8 cellular contexts compared by ENCODE assay signal in genomic region chr3:129121792-129122696, GRCh38. TPM values are rescaled to one million over a fixed set of nuclear protein-coding genes. Genes with fewer than 3 reads are reported as not detected.
DNase-seq lines count a peak whose midpoint lies in the region; ATAC-seq and TF ChIP-seq lines count a peak whose summit lies in the region.

RAB43 (minus strand) TSS chr3:129121804; CDS start chr3:129121489, 315 bp downstream.

- H2AFZ ChIP-seq in OCI-LY7 (ENCODE audit: low read length): no peak within 1 kb of the TSS; the same call in 1 of the 2 replicates

- H3K36me3 ChIP-seq in OCI-LY7 (ENCODE audit: insufficient read depth, low read length): peaks cover 29% of the 10 kb centered on the region; the same call in 1 of the 2 replicates
- H3K36me3 ChIP-seq in esophagus (ENCODE audit: control insufficient read depth in 2 of 2, insufficient read depth in 2 of 2, low read length in 1 of 2): peaks cover 0 to 4% of the 10 kb centered on the region in 2 donors
- H3K36me3 ChIP-seq in mucosa of stomach (ENCODE audit: control insufficient read depth, insufficient read depth, low read length): no peaks in the 10 kb centered on the region

- POLR2A ChIA-PET in OCI-LY7 (lab: Charles Lee): interaction anchor here (0.6 to 1.6 kb wide), 17 partner anchors 9 to 1222 kb away, joined by 3 to 8 read pairs (median 3); no protein-coding TSS in a partner anchor

- peaks cover 52% of the 10 kb centered on the region for H3K4me1 ChIP-seq in OCI-LY7 (ENCODE audit: insufficient read depth, low read length, poor library complexity, severe bottlenecking)
- H3K4me1 ChIP-seq in esophagus (ENCODE audit: control insufficient read depth in 2 of 2, insufficient read depth in 2 of 2, low read length in 1 of 2): peaks cover 7 to 9% of the 10 kb centered on the region in 2 donors
- peaks cover 44% of the 10 kb centered on the region for H3K4me1 ChIP-seq in mucosa of stomach (ENCODE audit: control insufficient read depth, insufficient read depth, low read length)

- H3K4me3 Mint-ChIP-seq in activated T-cell treated with anti-CD3 and anti-CD28 coated beads, Interleukin-2, amount 50 U/mL, for 72 hours: peak within 1 kb of the TSS; percentile 74 to 93

- H3K4me2 ChIP-seq in OCI-LY7 (ENCODE audit: low read length): peak within 1 kb of the TSS; percentile 95

- H3K27ac Mint-ChIP-seq in activated T-cell treated with anti-CD3 and anti-CD28 coated beads, Interleukin-2, amount 50 U/mL, for 72 hours: peak within 1 kb of the TSS; percentile 89

- H3K4me3 ChIP-seq in OCI-LY7 (ENCODE audit: low read depth, low read length, poor library complexity, severe bottlenecking): peak within 1 kb of the TSS; percentile 74
- H3K4me3 ChIP-seq in esophagus (ENCODE audit: low read depth in 1 of 2, low read length in 2 of 2): peak within 1 kb of the TSS; percentile 67 to 75
- peak within 1 kb of the TSS; percentile 71 for H3K4me3 ChIP-seq in mucosa of stomach (ENCODE audit: low read length)

- H3K9me3 Mint-ChIP-seq in activated T-cell treated with anti-CD3 and anti-CD28 coated beads, Interleukin-2, amount 50 U/mL, for 72 hours: no peaks in the 10 kb centered on the region

- H3K9me3 ChIP-seq in OCI-LY7 (ENCODE audit: low read length): no peaks in the 10 kb centered on the region
- H3K9me3 ChIP-seq in esophagus (ENCODE audit: control insufficient read depth in 2 of 2, insufficient read depth in 1 of 2, low read depth in 1 of 2, low read length in 1 of 2): no peaks in the 10 kb centered on the region
- no peaks in the 10 kb centered on the region for H3K9me3 ChIP-seq in mucosa of stomach (ENCODE audit: control insufficient read depth, low read length)

- no peaks in the 10 kb centered on the region for H3K9me2 ChIP-seq in OCI-LY7 (ENCODE audit: insufficient read depth, low read length)

- DNase-seq in Ammon's horn (ENCODE audit: low spot score) (peak; percentile 89), HPDE6-E6E7 (ENCODE audit: extremely low spot score) (peak; percentile 91), OCI-LY7 (ENCODE audit: low spot score) (peak; percentile 91)
- DNase-seq in activated T-cell treated with anti-CD3 and anti-CD28 coated beads, Interleukin-2, amount 50 U/mL, for 72 hours: peak; percentile 93
- DNase-seq in stimulated activated CD8-positive, alpha-beta memory T cell treated with anti-CD3 and anti-CD28 coated beads, Interleukin-4, amount 100 ng/mL, for 24 hours (ENCODE audit: low read depth): peak; percentile 69

- no peaks in the 10 kb centered on the region for H3K27me3 ChIP-seq in esophagus (ENCODE audit: control insufficient read depth in 1 of 2, insufficient read depth in 2 of 2, low read length in 2 of 2)
- no peaks in the 10 kb centered on the region for H3K27me3 ChIP-seq in mucosa of stomach (ENCODE audit: control insufficient read depth, insufficient read depth, low read length)

- CTCF ChIA-PET in OCI-LY7 (lab: Charles Lee; ENCODE audit: unreplicated experiment): interaction anchor here (0.6 to 1.1 kb wide), 9 partner anchors 13 to 195 kb away, joined by 3 to 8 read pairs (median 4); no protein-coding TSS in a partner anchor

- H3K4me1 Mint-ChIP-seq in activated T-cell treated with anti-CD3 and anti-CD28 coated beads, Interleukin-2, amount 50 U/mL, for 72 hours (ENCODE audit: low read depth): peaks cover 37% of the 10 kb centered on the region

- WGBS in esophagus, 2 donors: 13 to 18% methylated on average over 52 to 74 of the region's 76 CpGs

- no TSS peak for BruUV-seq in OCI-LY7 (replicated peaks; lab: Mats Ljungman, UMichigan)

- TF ChIP-seq CTCF in OCI-LY7 (conservative IDR thresholded peaks at IDR 0.05; ENCODE audit: low read length): no peak

- H3K36me3 Mint-ChIP-seq in activated T-cell treated with anti-CD3 and anti-CD28 coated beads, Interleukin-2, amount 50 U/mL, for 72 hours (ENCODE audit: insufficient read depth in 2 of 2): peaks cover 16 to 31% of the 10 kb centered on the region in 2 donors

- intact Hi-C loops in OCI-LY7 (cut with micrococcal nuclease; ENCODE audit: unreplicated experiment): loop anchor here (2.0 to 5.0 kb wide), 3 partner anchors 61 to 110 kb away; partner anchors contain the start of gene CNBP

- ATAC-seq in GM19395 (IDR thresholded peaks at IDR 0.05; ENCODE audit: unreplicated experiment): peak; percentile 36
- ATAC-seq in activated T-cell treated with anti-CD3 and anti-CD28 coated beads, Interleukin-2, amount 50 U/mL, for 72 hours (replicated peaks in 1 of 2): peak; percentile 63 to 66

- peaks cover 29% of the 10 kb centered on the region for H3K79me2 ChIP-seq in OCI-LY7 (ENCODE audit: insufficient read depth, low read depth, low read length)

- H3K27ac ChIP-seq in OCI-LY7 (ENCODE audit: low read depth, low read length, poor library complexity, severe bottlenecking) (peak within 1 kb of the TSS; percentile 92), esophagus (ENCODE audit: low read depth in 2 of 2, low read length in 1 of 2) (peak within 1 kb of the TSS; percentile 91 to 92)

- no peaks in the 10 kb centered on the region for H4K20me1 ChIP-seq in OCI-LY7 (ENCODE audit: insufficient read depth, low read length)

- peak within 1 kb of the TSS; percentile 93 for H3K9ac ChIP-seq in mucosa of stomach (ENCODE audit: low read length)

- no peaks in the 10 kb centered on the region for H3K27me3 Mint-ChIP-seq in activated T-cell treated with anti-CD3 and anti-CD28 coated beads, Interleukin-2, amount 50 U/mL, for 72 hours (ENCODE audit: low read depth)

RNA-seq across cellular contexts. Expression of gene RAB43, which starts in this region (rescaled TPM):
- 11.6 and 12.5 TPM in 2 replicates for total RNA-seq in OCI-LY7 (2014; rRNA removed; shearing (Covaris generic))
- total RNA-seq in OCI-LY7 (2022): 10.4 and 14.1 TPM in 2 replicates
- total RNA-seq in activated T-cell treated with anti-CD3 and anti-CD28 coated beads, Interleukin-2, amount 50 U/mL, for 72 hours: 10 to 100 TPM; 82.5 to 95.5 TPM
- 1 to 10 TPM; 3.6 to 6.5 TPM for polyA plus RNA-seq in esophagus

Comparison
In these comparisons a context has a peak if more than half of its experiments do, and no peak if none do; other contexts are left out.
1. Peak in every context shown above with its lines: DNase-seq, ATAC-seq, H3K4me3 ChIP-seq and H3K27ac ChIP-seq.
2. RNA of gene RAB43 (total RNA-seq): 82.5 to 95.5 TPM in activated T-cell treated with anti-CD3 and anti-CD28 coated beads, Interleukin-2, amount 50 U/mL, for 72 hours; 10.4 to 14.1 TPM in OCI-LY7; every median in the first group is over 4 times any median in the second.